ENCODE assay signal across 12 cellular contexts in genomic region chr19:15291089-15291488, GRCh38. TPM values are rescaled to one million over a fixed set of nuclear protein-coding genes. Genes with fewer than 3 reads are reported as not detected.
DNase-seq lines count a peak whose midpoint lies in the region; ATAC-seq and TF ChIP-seq lines count a peak whose summit lies in the region.
"Had no signal": no experiment of that assay in that cellular context is flagged by ENCODE, and none has a peak within 500 bp of the region (broad histone marks: within the 10 kb centered on the region; RNA-seq: fewer than 3 reads in every experiment).

No MANE protein-coding gene starts in this region.

- no peak overlapping the region for H3K4me2 ChIP-seq in PC-9

- no peak for DNase-seq in activated CD8-positive, alpha-beta T cell treated with anti-CD3 and anti-CD28 coated beads for 36 hours
- DNase-seq in activated CD8-positive, alpha-beta T cell treated with anti-CD3 and anti-CD28 coated beads, Interleukin-2, amount 10 ng/mL, durations not matched to agents 7 days and 5 days, result no peak
- DNase-seq in NCI-H226, result peak; percentile 27
- no peak for DNase-seq in effector memory CD8-positive, alpha-beta T cell
- DNase-seq in spleen, result peak; percentile 5
- no peak for DNase-seq in PC-9
- DNase-seq: NCI-H2227 treated with DMSO at 0.1 percent for 48 hours, sigmoid colon, tibial artery had no signal

- 78 to 95% (median 83%) methylated on average over 1 of the region's 1 CpG for WGBS in spleen, 5 donors

- H3K79me2 ChIP-seq in PC-9 (ENCODE audit: low read depth), result peaks cover 100% of the 10 kb centered on the region

- CTCF ChIA-PET in activated CD8-positive, alpha-beta T cell treated with anti-CD3 and anti-CD28 coated beads for 36 hours (lab: Charles Lee), result interaction anchor here (0.8 to 0.9 kb wide), 2 partner anchors 28 to 190 kb away, joined by 3 to 5 read pairs; no protein-coding TSS in a partner anchor
- CTCF ChIA-PET in activated CD8-positive, alpha-beta T cell treated with anti-CD3 and anti-CD28 coated beads, Interleukin-2, amount 10 ng/mL, durations not matched to agents 7 days and 5 days (lab: Charles Lee), result interaction anchor here (0.9 to 1.2 kb wide), 2 partner anchors 89 to 129 kb away, joined by 3 read pairs; partner anchors contain the start of gene AKAP8
- CTCF ChIA-PET in PC-9 (lab: Charles Lee), result no interaction called here

- H3K27me3 ChIP-seq in spleen (replicated peaks in 1 of 7) (no peaks in the 10 kb centered on the region), PC-9 (ENCODE audit: insufficient read depth, low read depth) (no peaks in the 10 kb centered on the region)
- H3K27me3 ChIP-seq: sigmoid colon, tibial artery had no signal

- no peak overlapping the region for H2AFZ ChIP-seq in PC-9

- no peaks in the 10 kb centered on the region for H3K9me3 ChIP-seq in spleen
- no peaks in the 10 kb centered on the region for H3K9me3 ChIP-seq in PC-9 (ENCODE audit: insufficient read depth, low read depth)
- H3K9me3 ChIP-seq: sigmoid colon, tibial artery had no signal

- H3F3A ChIP-seq in PC-9 (ENCODE audit: insufficient read depth, low read depth), result peaks cover 24% of the 10 kb centered on the region; the same call in 1 of the 2 replicates

- no peaks in the 10 kb centered on the region for H3K27me3 Mint-ChIP-seq in activated CD8-positive, alpha-beta T cell treated with anti-CD3 and anti-CD28 coated beads for 36 hours
- no peaks in the 10 kb centered on the region for H3K27me3 Mint-ChIP-seq in activated CD8-positive, alpha-beta T cell treated with anti-CD3 and anti-CD28 coated beads, Interleukin-2, amount 10 ng/mL, durations not matched to agents 7 days and 5 days (ENCODE audit: low read depth)
- no peaks in the 10 kb centered on the region for H3K27me3 Mint-ChIP-seq in effector memory CD8-positive, alpha-beta T cell

- no peaks in the 10 kb centered on the region for H3K9me3 Mint-ChIP-seq in activated CD8-positive, alpha-beta T cell treated with anti-CD3 and anti-CD28 coated beads for 36 hours
- H3K9me3 Mint-ChIP-seq in activated CD8-positive, alpha-beta T cell treated with anti-CD3 and anti-CD28 coated beads, Interleukin-2, amount 10 ng/mL, durations not matched to agents 7 days and 5 days (ENCODE audit: insufficient read depth), result no peaks in the 10 kb centered on the region
- no peaks in the 10 kb centered on the region for H3K9me3 Mint-ChIP-seq in effector memory CD8-positive, alpha-beta T cell

- H3K36me3 ChIP-seq in spleen, result peaks cover 0 to 16% (median under 1%) of the 10 kb centered on the region in 6 donors
- H3K36me3 ChIP-seq in PC-9 (ENCODE audit: low read depth), result no peaks in the 10 kb centered on the region
- H3K36me3 ChIP-seq: sigmoid colon, tibial artery had no signal

- H3K36me3 Mint-ChIP-seq in activated CD8-positive, alpha-beta T cell treated with anti-CD3 and anti-CD28 coated beads for 36 hours (ENCODE audit: low read depth), result peaks cover 10% of the 10 kb centered on the region
- peaks cover 10% of the 10 kb centered on the region for H3K36me3 Mint-ChIP-seq in activated CD8-positive, alpha-beta T cell treated with anti-CD3 and anti-CD28 coated beads, Interleukin-2, amount 10 ng/mL, durations not matched to agents 7 days and 5 days (ENCODE audit: low read depth)
- peaks cover 19% of the 10 kb centered on the region for H3K36me3 Mint-ChIP-seq in effector memory CD8-positive, alpha-beta T cell (ENCODE audit: insufficient read depth)

- H3K27ac ChIP-seq in spleen (peak overlapping the region in 1 of 8 donors; percentile 10), PC-9 (no peak overlapping the region)
- H3K27ac ChIP-seq: tibial artery had no signal

- POLR2A ChIA-PET in activated CD8-positive, alpha-beta T cell treated with anti-CD3 and anti-CD28 coated beads for 36 hours (lab: Charles Lee), result interaction anchor here (1.2 to 4.4 kb wide), 3 partner anchors 9 to 42 kb away, joined by 3 to 15 read pairs (median 13); partner anchors contain the start of gene BRD4
- POLR2A ChIA-PET in activated CD8-positive, alpha-beta T cell treated with anti-CD3 and anti-CD28 coated beads, Interleukin-2, amount 10 ng/mL, durations not matched to agents 7 days and 5 days (lab: Charles Lee), result interaction anchor here (1.2 kb wide), 1 partner anchor 8 kb away, joined by 5 read pairs; no protein-coding TSS in a partner anchor
- POLR2A ChIA-PET in PC-9 (lab: Charles Lee; ENCODE audit: unreplicated experiment), result no interaction called here

- peaks cover 93% of the 10 kb centered on the region for H3K4me1 Mint-ChIP-seq in activated CD8-positive, alpha-beta T cell treated with anti-CD3 and anti-CD28 coated beads for 36 hours (ENCODE audit: low read depth)
- peaks cover 90% of the 10 kb centered on the region for H3K4me1 Mint-ChIP-seq in activated CD8-positive, alpha-beta T cell treated with anti-CD3 and anti-CD28 coated beads, Interleukin-2, amount 10 ng/mL, durations not matched to agents 7 days and 5 days (ENCODE audit: low read depth)
- H3K4me1 Mint-ChIP-seq in effector memory CD8-positive, alpha-beta T cell (ENCODE audit: low read depth in 2 of 2), result peaks cover 82 to 87% of the 10 kb centered on the region in 2 donors

- no peaks in the 10 kb centered on the region for H3K9me2 ChIP-seq in PC-9 (ENCODE audit: insufficient read depth)

- H3K4me3 ChIP-seq in spleen (no peak overlapping the region), PC-9 (no peak overlapping the region)
- H3K4me3 ChIP-seq: sigmoid colon, tibial artery had no signal

- H4K20me1 ChIP-seq in PC-9 (ENCODE audit: insufficient read depth), result peaks cover 100% of the 10 kb centered on the region

- TF ChIP-seq POLR2A in spleen (IDR thresholded peaks at IDR 0.05), result no peak

- H3K4me3 Mint-ChIP-seq in activated CD8-positive, alpha-beta T cell treated with anti-CD3 and anti-CD28 coated beads for 36 hours, result no peak overlapping the region
- no peak overlapping the region for H3K4me3 Mint-ChIP-seq in activated CD8-positive, alpha-beta T cell treated with anti-CD3 and anti-CD28 coated beads, Interleukin-2, amount 10 ng/mL, durations not matched to agents 7 days and 5 days
- H3K4me3 Mint-ChIP-seq in effector memory CD8-positive, alpha-beta T cell, result peak overlapping the region; percentile 25 to 76

- BruUV-seq in PC-9 (replicated peaks; lab: Mats Ljungman, UMichigan), result no TSS peak

- peaks cover 91 to 100% (median 99%) of the 10 kb centered on the region in 6 donors for H3K4me1 ChIP-seq in spleen
- H3K4me1 ChIP-seq in PC-9 (replicated peaks; ENCODE audit: insufficient read depth), result peaks cover 15% of the 10 kb centered on the region; the same call in 1 of the 2 replicates

- peak overlapping the region; percentile 23 for H3K27ac Mint-ChIP-seq in activated CD8-positive, alpha-beta T cell treated with anti-CD3 and anti-CD28 coated beads for 36 hours
- no peak overlapping the region for H3K27ac Mint-ChIP-seq in activated CD8-positive, alpha-beta T cell treated with anti-CD3 and anti-CD28 coated beads, Interleukin-2, amount 10 ng/mL, durations not matched to agents 7 days and 5 days
- H3K27ac Mint-ChIP-seq in effector memory CD8-positive, alpha-beta T cell, result peak overlapping the region; percentile 57 to 82

- intact Hi-C loops in activated CD8-positive, alpha-beta T cell treated with anti-CD3 and anti-CD28 coated beads for 36 hours (cut with micrococcal nuclease), result loop anchor here (5.0 kb wide), 1 partner anchor 41 kb away; the partner anchor contains the start of gene BRD4
- intact Hi-C loops in spleen (cut with DNase I; ENCODE audit: low total_unique reads), result no loop called here
- intact Hi-C loops in PC-9 (cut with micrococcal nuclease; ENCODE audit: unreplicated experiment), result no loop called here

- no peak for TF ChIP-seq CTCF in activated CD8-positive, alpha-beta T cell treated with anti-CD3 and anti-CD28 coated beads for 36 hours (IDR thresholded peaks at IDR 0.05)
- TF ChIP-seq CTCF in spleen (IDR thresholded peaks at IDR 0.05 in 8 of 11, conservative IDR thresholded peaks at IDR 0.05 in 3 of 11) (no peak), PC-9 (conservative IDR thresholded peaks at IDR 0.05) (no peak)

- ATAC-seq in activated CD8-positive, alpha-beta T cell treated with anti-CD3 and anti-CD28 coated beads for 36 hours, result no peak
- ATAC-seq in activated CD8-positive, alpha-beta T cell treated with anti-CD3 and anti-CD28 coated beads, Interleukin-2, amount 10 ng/mL, durations not matched to agents 7 days and 5 days, result no peak
- ATAC-seq in effector memory CD8-positive, alpha-beta T cell (replicated peaks), result no peak
- ATAC-seq in HG03097 (IDR thresholded peaks at IDR 0.05; ENCODE audit: low FRiP score, unreplicated experiment) (no peak), GM19467 (IDR thresholded peaks at IDR 0.05; ENCODE audit: unreplicated experiment) (no peak)

RNA-seq across cellular contexts. Expression of gene BRD4, which starts 41.2 kb away (rescaled TPM):
- total RNA-seq in activated CD8-positive, alpha-beta T cell treated with anti-CD3 and anti-CD28 coated beads for 36 hours, result 10 to 100 TPM; 94.3 to 99.6 TPM
- total RNA-seq in activated CD8-positive, alpha-beta T cell treated with anti-CD3 and anti-CD28 coated beads, Interleukin-2, amount 10 ng/mL, durations not matched to agents 7 days and 5 days, result 100 to 1,000 TPM; 102 to 108 TPM
- total RNA-seq in spleen (100 to 1,000 TPM in 4 of 7 donors, 10 to 100 TPM in 3; 50.7 to 146 (median 124) TPM), PC-9 (2021) (109 and 138 TPM in 2 replicates)
- polyA plus RNA-seq in spleen, result 10 to 100 TPM; 10.3 to 35.9 (median 14.2) TPM

RNA-seq across cellular contexts. Expression of gene EPHX3, which starts 58.8 kb away (rescaled TPM):
- not detected for total RNA-seq in activated CD8-positive, alpha-beta T cell treated with anti-CD3 and anti-CD28 coated beads for 36 hours
- under 1 TPM; 0.21 to 0.29 TPM for total RNA-seq in activated CD8-positive, alpha-beta T cell treated with anti-CD3 and anti-CD28 coated beads, Interleukin-2, amount 10 ng/mL, durations not matched to agents 7 days and 5 days
- total RNA-seq in spleen, result 1 to 10 TPM; 1.6 to 6.6 (median 3.8) TPM
- polyA plus RNA-seq in spleen, result under 1 TPM; 0.13 to 0.67 (median 0.59) TPM
- 17.7 and 20.1 TPM in 2 replicates for total RNA-seq in PC-9 (2021)
- total RNA-seq: G401, sigmoid colon had no signal

Comparison
In these comparisons a context has a peak if more than half of its experiments do, and no peak if none do; other contexts are left out.
1. DNase-seq: peak in NCI-H226 (single experiment) and spleen (single experiment); none in activated CD8-positive, alpha-beta T cell treated with anti-CD3 and anti-CD28 coated beads for 36 hours (single experiment), activated CD8-positive, alpha-beta T cell treated with anti-CD3 and anti-CD28 coated beads, Interleukin-2, amount 10 ng/mL, durations not matched to agents 7 days and 5 days (single experiment), effector memory CD8-positive, alpha-beta T cell (0 of 3) and PC-9 (0 of 2).
2. H3K4me3 Mint-ChIP-seq: peak in effector memory CD8-positive, alpha-beta T cell (2 of 2); none in activated CD8-positive, alpha-beta T cell treated with anti-CD3 and anti-CD28 coated beads for 36 hours (single experiment) and activated CD8-positive, alpha-beta T cell treated with anti-CD3 and anti-CD28 coated beads, Interleukin-2, amount 10 ng/mL, durations not matched to agents 7 days and 5 days (single experiment).